12 cellular contexts compared by ENCODE assay signal in the genomic region with DNA sequence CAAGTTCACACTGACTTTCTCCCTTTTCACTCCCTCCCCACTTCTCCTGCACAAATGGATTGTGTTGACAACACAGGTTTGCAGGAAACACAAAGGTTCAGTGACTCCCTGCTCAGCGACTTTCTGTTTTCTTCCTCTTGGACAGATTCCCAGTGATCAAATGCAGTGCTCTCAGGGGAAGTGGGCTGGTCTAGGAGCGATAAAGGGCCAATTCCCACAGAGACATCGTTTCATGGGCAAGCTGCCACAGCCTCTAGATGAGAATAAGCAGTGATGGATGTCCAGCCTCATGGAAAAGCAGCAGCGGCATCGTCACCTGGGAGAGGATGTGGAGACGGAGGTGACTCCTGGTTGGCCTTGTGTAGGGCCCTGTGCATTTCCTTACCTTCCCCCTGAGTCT. TPM values are rescaled to one million over a fixed set of nuclear protein-coding genes. Genes with fewer than 3 reads are reported as not detected.
A peak's percentile ranks its signal among the peaks of the same experiment; 100 is the strongest.
DNase-seq lines count a peak whose midpoint lies in the region; ATAC-seq, FAIRE-seq and TF ChIP-seq lines count a peak whose summit lies in the region.
"Had no signal": no experiment of that assay in that cellular context is flagged by ENCODE, and none has a peak within 500 bp of the region (broad histone marks: within the 10 kb centered on the region; RNA-seq: fewer than 3 reads in every experiment).

No MANE protein-coding gene starts in this region.

- H3K4me3 ChIP-seq in endothelial cell of umbilical vein (replicated peaks in 1 of 3; ENCODE audit: insufficient read depth in 1 of 3, low read depth in 1 of 3, low read length in 3 of 3) (no peak overlapping the region), parathyroid adenoma (ENCODE audit: low read depth, low read length) (no peak overlapping the region)

- H3K9me3 ChIP-seq in endothelial cell of umbilical vein (replicated peaks; ENCODE audit: control insufficient read depth, insufficient read depth, low read length) (no peaks in the 10 kb centered on the region), parathyroid adenoma (ENCODE audit: control insufficient read depth, low read length) (no peaks in the 10 kb centered on the region)

- peaks cover 0 to 3% of the 10 kb centered on the region in 2 donors for H3K9me3 Mint-ChIP-seq in stimulated activated naive B cell treated with anti-CD40 and anti-IgM and Interleukin-4, amounts not matched to agents 10 μg/mL and 1 μg/mL and 100 μg/mL, for 72 hours
- H3K9me3 Mint-ChIP-seq: T-cell had no signal

- H3K36me3 ChIP-seq in endothelial cell of umbilical vein (ENCODE audit: control insufficient read depth in 2 of 2, extremely low read depth in 1 of 2, insufficient read depth in 2 of 2, low read length in 2 of 2) (no peaks in the 10 kb centered on the region), parathyroid adenoma (ENCODE audit: control insufficient read depth, insufficient read depth, low read length) (no peaks in the 10 kb centered on the region)

- no peak for TF ChIP-seq POLR2A in endothelial cell of umbilical vein (IDR thresholded peaks at IDR 0.05; ENCODE audit: low read depth, low read length)

- no peak overlapping the region for H3K4me3 Mint-ChIP-seq in stimulated activated naive B cell treated with anti-CD40 and anti-IgM and Interleukin-4, amounts not matched to agents 10 μg/mL and 1 μg/mL and 100 μg/mL, for 72 hours
- H3K4me3 Mint-ChIP-seq: T-cell had no signal

- no peak overlapping the region for H2AFZ ChIP-seq in endothelial cell of umbilical vein (ENCODE audit: low read depth, low read length)
- peak overlapping the region; percentile 29 for H2AFZ ChIP-seq in parathyroid adenoma

- dilution Hi-C loops in endothelial cell of umbilical vein (cut with MboI; ENCODE audit: extremely low pct_ligation_motif_present, low sequenced_read_pairs): no loop called here

- no peaks in the 10 kb centered on the region for H3K27me3 ChIP-seq in endothelial cell of umbilical vein (ENCODE audit: control insufficient read depth in 2 of 2, insufficient read depth in 2 of 2, low read length in 2 of 2)
- H3K27me3 ChIP-seq in parathyroid adenoma (ENCODE audit: control insufficient read depth, insufficient read depth, low read length): no peaks in the 10 kb centered on the region

- H3K27ac ChIP-seq in endothelial cell of umbilical vein (ENCODE audit: insufficient read depth, low read depth, low read length) (no peak overlapping the region), parathyroid adenoma (no peak overlapping the region)

- H3K79me2 ChIP-seq in endothelial cell of umbilical vein (ENCODE audit: control insufficient read depth, insufficient read depth, low read length) (no peaks in the 10 kb centered on the region), parathyroid adenoma (no peaks in the 10 kb centered on the region)

- no peaks in the 10 kb centered on the region for H3K4me1 ChIP-seq in endothelial cell of umbilical vein (ENCODE audit: control insufficient read depth, extremely low read depth, insufficient read depth, low read length)
- H3K4me1 ChIP-seq in parathyroid adenoma: no peaks in the 10 kb centered on the region

- peaks cover 19 to 27% of the 10 kb centered on the region in 2 donors for H3K27me3 Mint-ChIP-seq in stimulated activated naive B cell treated with anti-CD40 and anti-IgM and Interleukin-4, amounts not matched to agents 10 μg/mL and 1 μg/mL and 100 μg/mL, for 72 hours

- TF ChIP-seq CTCF in endothelial cell of umbilical vein (IDR thresholded peaks at IDR 0.05; ENCODE audit: extremely low read depth in 1 of 2, insufficient read depth in 1 of 2, low read depth in 1 of 2, low read length in 2 of 2) (no peak), parathyroid adenoma (IDR thresholded peaks at IDR 0.05) (no peak)

- H3K4me2 ChIP-seq in endothelial cell of umbilical vein (ENCODE audit: insufficient read depth, low read length) (no peak overlapping the region), parathyroid adenoma (ENCODE audit: low read length) (no peak overlapping the region)

- H4K20me1 ChIP-seq in endothelial cell of umbilical vein (replicated peaks; ENCODE audit: control insufficient read depth, extremely low read depth, insufficient read depth, low read length): no peaks in the 10 kb centered on the region

- H3K9me1 ChIP-seq in endothelial cell of umbilical vein (replicated peaks; ENCODE audit: control insufficient read depth, extremely low read depth, insufficient read depth, low read length): no peaks in the 10 kb centered on the region

- intact Hi-C loops in endothelial cell of umbilical vein (cut with micrococcal nuclease): no loop called here

- FAIRE-seq in endothelial cell of umbilical vein (lab: Jason Lieb, UNC): no peak

- H3K36me3 Mint-ChIP-seq in stimulated activated naive B cell treated with anti-CD40 and anti-IgM and Interleukin-4, amounts not matched to agents 10 μg/mL and 1 μg/mL and 100 μg/mL, for 72 hours: no peaks in the 10 kb centered on the region
- H3K36me3 Mint-ChIP-seq: T-cell had no signal

- BruUV-seq in endothelial cell of umbilical vein (replicated peaks; lab: Mats Ljungman, UMichigan): no TSS peak

- peaks cover 0 to 2% of the 10 kb centered on the region in 2 donors for H3K4me1 Mint-ChIP-seq in stimulated activated naive B cell treated with anti-CD40 and anti-IgM and Interleukin-4, amounts not matched to agents 10 μg/mL and 1 μg/mL and 100 μg/mL, for 72 hours
- H3K4me1 Mint-ChIP-seq: T-cell had no signal

- DNase-seq in H4 (ENCODE audit: low spot score) (peak; percentile 29), NCI-H774 (lab: John Stamatoyannopoulos, UW) (peak; percentile 56), endothelial cell of umbilical vein (ENCODE audit: low read depth, low spot score) (peak; percentile 50), NOMO-1 treated with DMSO at 0.1 percent for 48 hours (lab: John Stamatoyannopoulos, UW; ENCODE audit: unreplicated experiment) (no peak)
- DNase-seq in stimulated activated naive B cell treated with anti-CD40 and anti-IgM and Interleukin-4, amounts not matched to agents 10 μg/mL and 1 μg/mL and 100 μg/mL, for 72 hours: no peak
- DNase-seq: cortex of kidney, NCI-H1930, T-cell had no signal

- H3K9ac ChIP-seq in endothelial cell of umbilical vein (replicated peaks; ENCODE audit: extremely low read depth, insufficient read depth, low read length) (no peak overlapping the region), parathyroid adenoma (no peak overlapping the region)

- no peak for ATAC-seq in stimulated activated naive B cell treated with anti-CD40 and anti-IgM and Interleukin-4, amounts not matched to agents 10 μg/mL and 1 μg/mL and 100 μg/mL, for 72 hours (replicated peaks)
- ATAC-seq in HG02588 (IDR thresholded peaks at IDR 0.05; ENCODE audit: unreplicated experiment) (no peak), HG03025 (IDR thresholded peaks at IDR 0.05; ENCODE audit: low FRiP score, unreplicated experiment) (no peak)
- ATAC-seq: T-cell had no signal

- CTCF ChIA-PET in endothelial cell of umbilical vein (lab: Charles Lee): no interaction called here

- POLR2A ChIA-PET in endothelial cell of umbilical vein (lab: Charles Lee): no interaction called here

- no peak overlapping the region for H3K27ac Mint-ChIP-seq in stimulated activated naive B cell treated with anti-CD40 and anti-IgM and Interleukin-4, amounts not matched to agents 10 μg/mL and 1 μg/mL and 100 μg/mL, for 72 hours
- H3K27ac Mint-ChIP-seq: T-cell had no signal

TF ChIP-seq in endothelial cell of umbilical vein, 7 proteins besides CTCF, POLR2A, EP300 and RAD21:
- no peak for TF ChIP-seq GATA2 (IDR thresholded peaks at IDR 0.05; ENCODE audit: insufficient read depth, insufficient read length, low read depth, low read length)
- no peak for TF ChIP-seq POLR2AphosphoS5 (IDR thresholded peaks at IDR 0.05; ENCODE audit: insufficient read depth, low read depth, low read length)
- TF ChIP-seq FOS (IDR thresholded peaks at IDR 0.05; ENCODE audit: borderline replicate concordance, insufficient read depth, low read length): no peak

RNA-seq across cellular contexts. Expression of a gene that starts 30.6 kb away (rescaled TPM):
- not detected in 2 replicates for total RNA-seq in H4 (2014; rRNA removed; shearing (Covaris generic))
- not detected in 2 replicates for total RNA-seq in endothelial cell of umbilical vein
- not detected in 2 replicates for polyA plus RNA-seq in endothelial cell of umbilical vein
- polyA plus RNA-seq in endothelial cell of umbilical vein (2011; cell fraction: cytosol; rRNA removed): not detected in 2 replicates
- not detected in 2 replicates for polyA plus RNA-seq in endothelial cell of umbilical vein (2011; cell fraction: nucleus; rRNA removed)
- polyA plus RNA-seq in endothelial cell of umbilical vein (2012): not detected in 2 replicates
- polyA minus RNA-seq in endothelial cell of umbilical vein: not detected in 2 replicates
- polyA minus RNA-seq in endothelial cell of umbilical vein (2011; cell fraction: cytosol; rRNA and poly(A)+ RNA removed): not detected
- not detected in 2 replicates for polyA minus RNA-seq in endothelial cell of umbilical vein (2011; cell fraction: nucleus; rRNA and poly(A)+ RNA removed)
- total RNA-seq: pulmonary artery endothelial cell, T-cell had no signal

Comparison
In these comparisons a context has a peak if more than half of its experiments do, and no peak if none do; other contexts are left out.
1. DNase-seq: peak in H4 (single experiment), NCI-H774 (single experiment) and endothelial cell of umbilical vein (single experiment); none in stimulated activated naive B cell treated with anti-CD40 and anti-IgM and Interleukin-4, amounts not matched to agents 10 μg/mL and 1 μg/mL and 100 μg/mL, for 72 hours (single experiment) and NOMO-1 treated with DMSO at 0.1 percent for 48 hours (single experiment).